In the genomic region with DNA sequence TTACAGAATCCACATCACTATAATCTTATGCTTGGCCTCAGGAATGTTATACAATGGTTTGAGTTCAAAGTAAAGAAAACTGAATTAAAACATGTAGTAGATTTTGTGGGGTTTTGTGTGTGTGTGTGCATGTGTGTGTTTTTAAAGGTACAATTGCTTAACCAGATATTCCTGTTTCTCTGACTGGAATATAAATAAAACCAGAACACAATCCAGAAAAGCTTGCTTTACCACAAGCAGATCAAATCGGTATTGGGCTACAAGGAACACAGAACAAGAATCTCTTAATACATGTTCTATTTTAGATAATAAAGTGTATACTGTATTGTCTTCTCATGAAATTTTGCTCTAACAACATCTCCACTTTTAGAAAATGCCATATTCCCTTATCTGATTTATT, we compare ENCODE assay signal across 17 cellular contexts. TPM values are rescaled to one million over a fixed set of nuclear protein-coding genes. Genes with fewer than 3 reads are reported as not detected.
DNase-seq lines count a peak whose midpoint lies in the region; ATAC-seq, FAIRE-seq and TF ChIP-seq lines count a peak whose summit lies in the region.
"Had no signal": no experiment of that assay in that cellular context is flagged by ENCODE, and none has a peak within 500 bp of the region (broad histone marks: within the 10 kb centered on the region; RNA-seq: fewer than 3 reads in every experiment).

No MANE protein-coding gene starts in this region.

- H2AFZ ChIP-seq in astrocyte (ENCODE audit: low read depth, low read length) = no peak overlapping the region

- H3K4me3 Mint-ChIP-seq in astrocyte (ENCODE audit: unreplicated experiment) (no peak overlapping the region), mesothelial cell of epicardium (no peak overlapping the region)
- H3K4me3 Mint-ChIP-seq in effector memory CD8-positive, alpha-beta T cell = no peak overlapping the region
- H3K4me3 Mint-ChIP-seq: CD14-positive monocyte; CD8-positive, alpha-beta T cell had no signal

- intact Hi-C loops in upper lobe of right lung (cut with DNase I) = no loop called here

- ATAC-seq in A549 (no peak), upper lobe of right lung (no peak), HG03354 (IDR thresholded peaks at IDR 0.05; ENCODE audit: poor library complexity, severe bottlenecking, unreplicated experiment) (no peak)
- no peak for ATAC-seq in effector memory CD8-positive, alpha-beta T cell (replicated peaks)
- ATAC-seq: CD8-positive, alpha-beta T cell had no signal

- H3K9me3 ChIP-seq in A549 (no peaks in the 10 kb centered on the region), astrocyte (ENCODE audit: insufficient read depth, low read depth, low read length) (no peaks in the 10 kb centered on the region), upper lobe of right lung (no peaks in the 10 kb centered on the region)
- H3K9me3 ChIP-seq: HAP-1 had no signal

- no peaks in the 10 kb centered on the region for H3K36me3 ChIP-seq in astrocyte (ENCODE audit: insufficient read depth, low read length)
- no peaks in the 10 kb centered on the region for H3K36me3 ChIP-seq in upper lobe of right lung

- TF ChIP-seq EP300 in A549 (IDR thresholded peaks at IDR 0.05) = no peak

- POLR2A ChIA-PET in A549 (lab: Yijun Ruan, JAX) = no interaction called here

- H3K4me1 Mint-ChIP-seq in astrocyte (ENCODE audit: low read depth, unreplicated experiment) = no peaks in the 10 kb centered on the region
- H3K4me1 Mint-ChIP-seq in mesothelial cell of epicardium = peaks cover 21% of the 10 kb centered on the region
- no peaks in the 10 kb centered on the region for H3K4me1 Mint-ChIP-seq in effector memory CD8-positive, alpha-beta T cell (ENCODE audit: low read depth in 2 of 2)
- H3K4me1 Mint-ChIP-seq: CD14-positive monocyte had no signal

- H3K4me2 ChIP-seq in A549 = no peak overlapping the region
- H3K4me2 ChIP-seq in astrocyte (ENCODE audit: low read length) = no peak overlapping the region

- H3K36me3 Mint-ChIP-seq in astrocyte (ENCODE audit: low read depth, unreplicated experiment) = no peaks in the 10 kb centered on the region
- peaks cover 6% of the 10 kb centered on the region for H3K36me3 Mint-ChIP-seq in mesothelial cell of epicardium
- no peaks in the 10 kb centered on the region for H3K36me3 Mint-ChIP-seq in effector memory CD8-positive, alpha-beta T cell (ENCODE audit: insufficient read depth)

- 82% methylated on average over 1 of the region's 1 CpG for WGBS in A549 (ENCODE audit: missing lambda C conversion rate)

- H3K27ac Mint-ChIP-seq in astrocyte (ENCODE audit: unreplicated experiment) (no peak overlapping the region), mesothelial cell of epicardium (peak overlapping the region; percentile 73)
- H3K27ac Mint-ChIP-seq in effector memory CD8-positive, alpha-beta T cell = peak overlapping the region in 1 of 2 donors; percentile 44
- H3K27ac Mint-ChIP-seq: CD14-positive monocyte; CD8-positive, alpha-beta T cell had no signal

- H3K27ac ChIP-seq in A549 (no peak overlapping the region), astrocyte (ENCODE audit: low read depth, low read length) (no peak overlapping the region), upper lobe of right lung (no peak overlapping the region)

- H3K9me3 Mint-ChIP-seq in astrocyte (ENCODE audit: unreplicated experiment) (no peaks in the 10 kb centered on the region), mesothelial cell of epicardium (no peaks in the 10 kb centered on the region)
- H3K9me3 Mint-ChIP-seq in effector memory CD8-positive, alpha-beta T cell = no peaks in the 10 kb centered on the region
- H3K9me3 Mint-ChIP-seq: CD14-positive monocyte; CD8-positive, alpha-beta T cell had no signal

- DNase-seq in A549 (ENCODE audit: low read depth in 1 of 2, low spot score in 1 of 2) (no peak), D721Med (ENCODE audit: insufficient read length, low spot score) (no peak), astrocyte (ENCODE audit: low read depth) (no peak), mesothelial cell of epicardium (ENCODE audit: low spot score in 2 of 2, unreplicated experiment in 2 of 2) (no peak), upper lobe of right lung (no peak), dedifferentiated amniotic fluid mesenchymal stem cell (ENCODE audit: extremely low spot score) (no peak)
- DNase-seq in effector memory CD8-positive, alpha-beta T cell = no peak
- DNase-seq: ACHN; Calu3; CD8-positive, alpha-beta T cell; DMS 273 treated with DMSO at 0.1 percent for 48 hours; DMS79; GDM1; KG1 had no signal

- H3K27me3 ChIP-seq in astrocyte (ENCODE audit: insufficient read depth, low read length) (no peaks in the 10 kb centered on the region), upper lobe of right lung (no peaks in the 10 kb centered on the region)

- H3K27me3 Mint-ChIP-seq in astrocyte (ENCODE audit: low read depth, unreplicated experiment) (no peaks in the 10 kb centered on the region), mesothelial cell of epicardium (ENCODE audit: low read depth) (no peaks in the 10 kb centered on the region)
- H3K27me3 Mint-ChIP-seq in effector memory CD8-positive, alpha-beta T cell = no peaks in the 10 kb centered on the region

- no peak overlapping the region for H3K9ac ChIP-seq in astrocyte (ENCODE audit: low read length)

- TF ChIP-seq CTCF in A549 (IDR thresholded peaks at IDR 0.05) = no peak
- no peak for TF ChIP-seq CTCF in D721Med (IDR thresholded peaks at IDR 0.05; ENCODE audit: insufficient read depth, missing control alignments)
- no peak for TF ChIP-seq CTCF in astrocyte (IDR thresholded peaks at IDR 0.05; ENCODE audit: insufficient read depth, low read depth, low read length)
- no peak for TF ChIP-seq CTCF in mesothelial cell of epicardium (IDR thresholded peaks at IDR 0.05; ENCODE audit: unreplicated experiment)
- TF ChIP-seq CTCF in upper lobe of right lung (IDR thresholded peaks at IDR 0.05) = no peak

- H3K79me2 ChIP-seq in astrocyte (ENCODE audit: insufficient read depth, low read length) = no peaks in the 10 kb centered on the region

- CTCF ChIA-PET in A549 (lab: Yijun Ruan, JAX) = interaction anchor here (0.7 to 2.1 kb wide), 3 partner anchors 10 to 596 kb away, joined by 3 to 8 read pairs (median 7); no protein-coding TSS in a partner anchor

- no peak for TF ChIP-seq POLR2A in A549 (IDR thresholded peaks at IDR 0.05; ENCODE audit: low read length)

- FAIRE-seq in A549 (lab: Jason Lieb, UNC) = peak; percentile 49
- peak; percentile 58 for FAIRE-seq in D721Med (lab: Jason Lieb, UNC)
- FAIRE-seq in astrocyte (lab: Jason Lieb, UNC) = peak; percentile 5

- no peak overlapping the region for H3K4me3 ChIP-seq in A549
- H3K4me3 ChIP-seq in astrocyte (ENCODE audit: insufficient read depth, low read depth, low read length) = no peak overlapping the region
- no peak overlapping the region for H3K4me3 ChIP-seq in upper lobe of right lung
- H3K4me3 ChIP-seq: HAP-1 had no signal

- peaks cover 7% of the 10 kb centered on the region; the same call in 2 of the 3 replicates for H3K4me1 ChIP-seq in A549
- H3K4me1 ChIP-seq in astrocyte (ENCODE audit: insufficient read depth, low read length) = no peaks in the 10 kb centered on the region
- no peaks in the 10 kb centered on the region for H3K4me1 ChIP-seq in upper lobe of right lung

- no peak for TF ChIP-seq RAD21 in A549 (conservative IDR thresholded peaks at IDR 0.05 in 1 of 2, IDR thresholded peaks at IDR 0.05 in 1 of 2)

- H4K20me1 ChIP-seq in astrocyte (ENCODE audit: insufficient read depth, low read length) = no peaks in the 10 kb centered on the region

TF ChIP-seq in A549, 52 proteins besides CTCF, POLR2A, EP300 and RAD21 (continues in another document):
- TF ChIP-seq HES2 (IDR thresholded peaks at IDR 0.05) (no peak), FOXS1 (CRISPR knock-in tag; IDR thresholded peaks at IDR 0.05) (no peak)

RNA-seq across cellular contexts. Expression of gene PIGF, which starts 27.5 kb away (rescaled TPM):
- polyA plus RNA-seq in A549 (2011; rRNA removed) = 85.9 and 98.9 TPM in 2 replicates
- 27.4 and 29.5 TPM in 2 replicates for polyA plus RNA-seq in A549 (2012; cell fraction: cytosol; rRNA removed)
- 11.5 and 16.3 TPM in 2 replicates for polyA plus RNA-seq in A549 (2012; cell fraction: nucleus; rRNA removed)
- 53.8 to 56.2 TPM (median 54.9 TPM) in 3 replicates for polyA plus RNA-seq in A549 (2017; fragmentation: RNase III; extraction: RNeasy Plus Mini Kit Qiagen cat#74134 plus additional on column Dnase treatment)
- polyA minus RNA-seq in A549 (2011; rRNA and poly(A)+ RNA removed) = 24.7 and 29.7 TPM in 2 replicates
- total RNA-seq in astrocyte = 21.0 and 21.4 TPM in 2 replicates
- 33.5 to 36.2 TPM (median 34.5 TPM) in 3 replicates for total RNA-seq in mesothelial cell of epicardium
- 21.9 TPM for total RNA-seq in upper lobe of right lung

RNA-seq across cellular contexts. Expression of gene CRIPT, which starts 27.6 kb away (rescaled TPM):
- polyA plus RNA-seq in A549 (2011; rRNA removed) = 21.9 and 31.1 TPM in 2 replicates
- 5.2 and 6.0 TPM in 2 replicates for polyA plus RNA-seq in A549 (2012; cell fraction: cytosol; rRNA removed)
- 1.1 and 2.1 TPM in 2 replicates for polyA plus RNA-seq in A549 (2012; cell fraction: nucleus; rRNA removed)
- polyA plus RNA-seq in A549 (2017; fragmentation: RNase III; extraction: RNeasy Plus Mini Kit Qiagen cat#74134 plus additional on column Dnase treatment) = 17.1 to 21.8 TPM (median 21.7 TPM) in 3 replicates
- polyA minus RNA-seq in A549 (2011; rRNA and poly(A)+ RNA removed) = 8.0 and 11.7 TPM in 2 replicates
- 17.2 and 18.5 TPM in 2 replicates for total RNA-seq in astrocyte
- 21.1 to 22.5 TPM (median 21.3 TPM) in 3 replicates for total RNA-seq in mesothelial cell of epicardium
- 15.3 TPM for total RNA-seq in upper lobe of right lung

RNA-seq across cellular contexts. Expression of gene ATP6V1E2, which starts 47.0 kb away (rescaled TPM):
- polyA plus RNA-seq in A549 (2011; rRNA removed) = 32.4 and 45.6 TPM in 2 replicates
- polyA plus RNA-seq in A549 (2012; cell fraction: cytosol; rRNA removed) = 17.3 and 19.6 TPM in 2 replicates
- polyA plus RNA-seq in A549 (2012; cell fraction: nucleus; rRNA removed) = 11.1 and 13.5 TPM in 2 replicates
- 18.6 to 22.7 TPM (median 19.1 TPM) in 3 replicates for polyA plus RNA-seq in A549 (2017; fragmentation: RNase III; extraction: RNeasy Plus Mini Kit Qiagen cat#74134 plus additional on column Dnase treatment)
- polyA minus RNA-seq in A549 (2011; rRNA and poly(A)+ RNA removed) = 34.1 and 36.4 TPM in 2 replicates
- total RNA-seq in astrocyte = 4.9 and 6.2 TPM in 2 replicates
- total RNA-seq in mesothelial cell of epicardium = 7.7 to 8.6 TPM (median 7.7 TPM) in 3 replicates
- 10.7 TPM for total RNA-seq in upper lobe of right lung

RNA-seq across cellular contexts. Expression of gene RHOQ, which starts 47.1 kb away (rescaled TPM):
- polyA plus RNA-seq in A549 (2011; rRNA removed) = 94.5 and 100 TPM in 2 replicates
- 30.3 and 31.8 TPM in 2 replicates for polyA plus RNA-seq in A549 (2012; cell fraction: cytosol; rRNA removed)
- polyA plus RNA-seq in A549 (2012; cell fraction: nucleus; rRNA removed) = 56.7 and 84.5 TPM in 2 replicates
- polyA plus RNA-seq in A549 (2017; fragmentation: RNase III; extraction: RNeasy Plus Mini Kit Qiagen cat#74134 plus additional on column Dnase treatment) = 58.8 to 75.5 TPM (median 63.0 TPM) in 3 replicates
- polyA minus RNA-seq in A549 (2011; rRNA and poly(A)+ RNA removed) = 38.0 and 38.5 TPM in 2 replicates
- total RNA-seq in astrocyte = 103 and 109 TPM in 2 replicates
- total RNA-seq in mesothelial cell of epicardium = 55.9 to 57.2 TPM (median 56.6 TPM) in 3 replicates
- total RNA-seq in upper lobe of right lung = 92.9 TPM
